Comparison of ENCODE assay signal across 8 cellular contexts in the genomic region with DNA sequence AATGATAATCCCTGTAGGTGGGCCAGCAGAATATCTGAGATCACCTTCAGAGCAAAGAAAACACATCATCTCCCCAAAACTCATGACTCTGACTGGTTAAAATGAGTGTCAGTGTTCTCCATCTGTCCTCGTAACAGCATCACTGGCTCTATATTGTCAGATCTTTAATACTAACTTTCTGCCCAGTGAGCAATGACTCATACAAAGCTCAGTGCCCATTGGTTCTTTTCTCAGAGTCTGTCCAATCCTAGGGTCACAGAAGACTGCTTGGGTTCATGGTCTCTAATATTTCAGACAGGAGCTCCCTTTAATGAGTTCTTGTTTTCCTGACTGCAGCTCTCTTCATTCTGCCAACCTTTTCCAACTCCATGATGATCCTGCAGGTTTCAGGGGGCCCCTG.
DNase-seq lines count a peak whose midpoint lies in the region; ATAC-seq and TF ChIP-seq lines count a peak whose summit lies in the region.

No MANE protein-coding gene starts in this region.

- no peaks in the 10 kb centered on the region for H3K4me1 ChIP-seq in RWPE2 (ENCODE audit: insufficient read depth, poor library complexity, severe bottlenecking)

- peaks cover 35% of the 10 kb centered on the region for H3K27me3 ChIP-seq in RWPE2 (ENCODE audit: insufficient read depth, poor library complexity, severe bottlenecking)

- H3K4me3 ChIP-seq in RWPE2 (ENCODE audit: severe bottlenecking) (no peak overlapping the region), skeletal muscle cell (ENCODE audit: low read depth, low read length) (no peak overlapping the region)

- ATAC-seq in GM19043 (IDR thresholded peaks at IDR 0.05; ENCODE audit: low read depth, unreplicated experiment) (peak; percentile 89), HG03139 (IDR thresholded peaks at IDR 0.05; ENCODE audit: unreplicated experiment) (peak; percentile 81), RWPE2 (ENCODE audit: low read depth) (peak; percentile 94)

- DNase-seq in DMS 273 (lab: John Stamatoyannopoulos, UW; ENCODE audit: unreplicated experiment) (peak; percentile 83), RWPE2 (ENCODE audit: low spot score) (no peak), fibroblast of the conjunctiva (ENCODE audit: low read depth) (peak; percentile 22), skeletal muscle cell (ENCODE audit: low read depth) (peak; percentile 16)
- no peak for DNase-seq in stimulated activated CD8-positive, alpha-beta memory T cell treated with anti-CD3 and anti-CD28 coated beads, Interleukin-4, amount 100 ng/mL, for 48 hours
- DNase-seq in activated CD4-positive, CD25-positive, alpha-beta regulatory T cell treated with anti-CD3 and anti-CD28 coated beads, Interleukin-2, amount 50 U/mL, for 72 hours = no peak

- H3K36me3 ChIP-seq in RWPE2 (ENCODE audit: low read depth) = no peaks in the 10 kb centered on the region

- H3K27ac ChIP-seq in RWPE2 (ENCODE audit: poor library complexity, severe bottlenecking) = no peak overlapping the region

- TF ChIP-seq CTCF in RWPE2 (IDR thresholded peaks at IDR 0.05; ENCODE audit: poor library complexity, severe bottlenecking) = no peak

- no peaks in the 10 kb centered on the region for H3K9me3 ChIP-seq in RWPE2 (ENCODE audit: severe bottlenecking)

Comparison
In these comparisons a context has a peak if more than half of its experiments do, and no peak if none do; other contexts are left out.
1. DNase-seq: peak in DMS 273 (single experiment), fibroblast of the conjunctiva (single experiment) and skeletal muscle cell (single experiment); none in RWPE2 (single experiment), stimulated activated CD8-positive, alpha-beta memory T cell treated with anti-CD3 and anti-CD28 coated beads, Interleukin-4, amount 100 ng/mL, for 48 hours (single experiment) and activated CD4-positive, CD25-positive, alpha-beta regulatory T cell treated with anti-CD3 and anti-CD28 coated beads, Interleukin-2, amount 50 U/mL, for 72 hours (single experiment).
2. Peak in every context shown above with its lines, with median percentiles within 50 percentile points of each other: ATAC-seq.